In the genomic region with DNA sequence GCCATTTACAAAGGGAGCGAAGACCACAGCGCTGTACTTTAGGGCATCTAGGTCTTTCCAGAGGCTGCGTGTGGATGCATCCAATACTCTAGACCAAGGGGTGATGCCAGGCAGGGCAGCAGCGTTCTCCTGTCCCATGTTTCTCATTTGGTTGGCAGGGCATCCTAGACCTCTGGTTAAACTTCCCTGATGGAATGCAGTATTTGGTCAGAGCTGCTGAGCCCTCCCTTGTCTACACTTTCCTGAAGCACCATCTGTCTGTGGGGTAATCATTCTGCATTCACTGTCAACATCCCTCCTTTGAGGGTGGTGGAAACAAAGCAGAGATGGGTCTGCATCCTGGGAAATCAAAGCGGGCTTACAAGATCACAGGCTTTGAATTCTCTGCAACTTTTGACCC, we compare ENCODE assay signal across 10 cellular contexts.
"Had no signal": no experiment of that assay in that cellular context is flagged by ENCODE, and none has a peak within 500 bp of the region (broad histone marks: within the 10 kb centered on the region; RNA-seq: fewer than 3 reads in every experiment).

No MANE protein-coding gene starts in this region.

- H3K9me3 Mint-ChIP-seq: activated CD4-positive, alpha-beta T cell treated with anti-CD3 and anti-CD28 coated beads, Interleukin-2, amount 10 ng/mL, durations not matched to agents 7 days and 5 days; activated naive CD4-positive, alpha-beta T cell treated with anti-CD3 and anti-CD28 coated beads, Interleukin-2, amount 10 ng/mL, durations not matched to agents 7 days and 5 days; naive thymus-derived CD8-positive, alpha-beta T cell; stimulated activated naive CD8-positive, alpha-beta T cell treated with anti-CD3 and anti-CD28 coated beads, Interleukin-15, amount 100 ng/mL, for 72 hours had no signal

- H3K4me3 Mint-ChIP-seq: activated CD4-positive, alpha-beta T cell treated with anti-CD3 and anti-CD28 coated beads, Interleukin-2, amount 10 ng/mL, durations not matched to agents 7 days and 5 days; activated naive CD4-positive, alpha-beta T cell treated with anti-CD3 and anti-CD28 coated beads, Interleukin-2, amount 10 ng/mL, durations not matched to agents 7 days and 5 days; naive thymus-derived CD8-positive, alpha-beta T cell; stimulated activated naive CD8-positive, alpha-beta T cell treated with anti-CD3 and anti-CD28 coated beads, Interleukin-15, amount 100 ng/mL, for 72 hours had no signal

- H3K27ac Mint-ChIP-seq: activated CD4-positive, alpha-beta T cell treated with anti-CD3 and anti-CD28 coated beads, Interleukin-2, amount 10 ng/mL, durations not matched to agents 7 days and 5 days; activated naive CD4-positive, alpha-beta T cell treated with anti-CD3 and anti-CD28 coated beads, Interleukin-2, amount 10 ng/mL, durations not matched to agents 7 days and 5 days; stimulated activated naive CD8-positive, alpha-beta T cell treated with anti-CD3 and anti-CD28 coated beads, Interleukin-15, amount 100 ng/mL, for 72 hours had no signal

- DNase-seq: activated CD4-positive, alpha-beta T cell treated with anti-CD3 and anti-CD28 coated beads, Interleukin-2, amount 10 ng/mL, durations not matched to agents 7 days and 5 days; activated CD4-positive, CD25-positive, alpha-beta regulatory T cell; activated naive CD4-positive, alpha-beta T cell treated with anti-CD3 and anti-CD28 coated beads, Interleukin-2, amount 10 ng/mL, durations not matched to agents 7 days and 5 days; activated T-cell treated with anti-CD3 and anti-CD28 coated beads, Interleukin-2, amount 50 U/mL, for 1 hour; left lung; mammary epithelial cell; naive thymus-derived CD8-positive, alpha-beta T cell; small intestine; stimulated activated CD4-positive, alpha-beta T cell treated with anti-CD3 and anti-CD28 coated beads, Interleukin-4, amount 100 ng/mL, for 4 hours; stimulated activated naive CD8-positive, alpha-beta T cell treated with anti-CD3 and anti-CD28 coated beads, Interleukin-15, amount 100 ng/mL, for 72 hours had no signal

- H3K27me3 Mint-ChIP-seq: activated CD4-positive, alpha-beta T cell treated with anti-CD3 and anti-CD28 coated beads, Interleukin-2, amount 10 ng/mL, durations not matched to agents 7 days and 5 days; activated naive CD4-positive, alpha-beta T cell treated with anti-CD3 and anti-CD28 coated beads, Interleukin-2, amount 10 ng/mL, durations not matched to agents 7 days and 5 days; naive thymus-derived CD8-positive, alpha-beta T cell; stimulated activated naive CD8-positive, alpha-beta T cell treated with anti-CD3 and anti-CD28 coated beads, Interleukin-15, amount 100 ng/mL, for 72 hours had no signal

- ATAC-seq: left lung; naive thymus-derived CD8-positive, alpha-beta T cell; stimulated activated naive CD8-positive, alpha-beta T cell treated with anti-CD3 and anti-CD28 coated beads, Interleukin-15, amount 100 ng/mL, for 72 hours had no signal
